ENCODE assay signal across 17 cellular contexts in genomic region chr2:95057535-95058453, GRCh38. TPM values are rescaled to one million over a fixed set of nuclear protein-coding genes. Genes with fewer than 3 reads are reported as not detected.
DNase-seq lines count a peak whose midpoint lies in the region; ATAC-seq lines count a peak whose summit lies in the region.
"Had no signal": no experiment of that assay in that cellular context is flagged by ENCODE, and none has a peak within 500 bp of the region (broad histone marks: within the 10 kb centered on the region; RNA-seq: fewer than 3 reads in every experiment).

No MANE protein-coding gene starts in this region.

- peaks cover 4% of the 10 kb centered on the region for H3K36me3 ChIP-seq in CD4-positive, CD25-positive, alpha-beta regulatory T cell (ENCODE audit: control insufficient read depth, insufficient read depth, low read length)
- H3K36me3 ChIP-seq: ascending aorta, heart left ventricle had no signal

- H3K9me3 ChIP-seq in CD4-positive, CD25-positive, alpha-beta regulatory T cell (ENCODE audit: control insufficient read depth in 2 of 2, low read length in 2 of 2) = no peaks in the 10 kb centered on the region
- H3K9me3 ChIP-seq: ascending aorta, heart left ventricle had no signal

- no peak overlapping the region for H3K4me3 ChIP-seq in CD4-positive, CD25-positive, alpha-beta regulatory T cell (ENCODE audit: low read depth, low read length)
- H3K4me3 ChIP-seq: ascending aorta, heart left ventricle had no signal

- peaks cover 5% of the 10 kb centered on the region for H3K36me3 Mint-ChIP-seq in CD4-positive, CD25-positive, alpha-beta regulatory T cell
- peaks cover 15% of the 10 kb centered on the region for H3K36me3 Mint-ChIP-seq in T-helper 2 cell treated with Interferon-gamma antibody and Interleukin-4, amounts not matched to agents 5 μg/mL and 100 μg/mL, for 36 hours (ENCODE audit: low read depth)
- H3K36me3 Mint-ChIP-seq: stimulated activated naive B cell treated with anti-CD40 and anti-IgM and Interleukin-4, amounts not matched to agents 10 μg/mL and 1 μg/mL and 100 μg/mL, for 72 hours had no signal

- H3K27me3 ChIP-seq in CD4-positive, CD25-positive, alpha-beta regulatory T cell (ENCODE audit: control insufficient read depth, insufficient read depth, low read length) = no peaks in the 10 kb centered on the region
- H3K27me3 ChIP-seq: ascending aorta had no signal

- DNase-seq in CD4-positive, CD25-positive, alpha-beta regulatory T cell = no peak
- DNase-seq in RPMI7951 (ENCODE audit: low read depth) (peak; percentile 42), glomerular visceral epithelial cell (ENCODE audit: extremely low spot score) (peak; percentile 11), posterior vena cava (ENCODE audit: low spot score) (peak; percentile 35), NCI-H1417 (lab: John Stamatoyannopoulos, UW) (no peak), DMS114 treated with DMSO at 0.1 percent for 48 hours (lab: John Stamatoyannopoulos, UW; ENCODE audit: unreplicated experiment) (no peak)
- no peak for DNase-seq in T-helper 2 cell treated with Interferon-gamma antibody and Interleukin-4, amounts not matched to agents 5 μg/mL and 100 μg/mL, for 36 hours (ENCODE audit: low spot score)
- DNase-seq: effector memory CD4-positive, alpha-beta T cell; heart left ventricle; NCI-H146; NCI-H748 treated with DMSO at 0.1 percent for 48 hours; stimulated activated CD4-positive, alpha-beta T cell treated with anti-CD3 and anti-CD28 coated beads, Interleukin-1b, Interleukin-23, amount 100 ng/mL, for 48 hours; stimulated activated naive B cell treated with anti-CD40 and anti-IgM and Interleukin-4, amounts not matched to agents 10 μg/mL and 1 μg/mL and 100 μg/mL, for 72 hours had no signal

- no peak for ATAC-seq in CD4-positive, CD25-positive, alpha-beta regulatory T cell (ENCODE audit: low read depth in 2 of 2)
- ATAC-seq: heart left ventricle; stimulated activated naive B cell treated with anti-CD40 and anti-IgM and Interleukin-4, amounts not matched to agents 10 μg/mL and 1 μg/mL and 100 μg/mL, for 72 hours had no signal

- H3K9me3 Mint-ChIP-seq in CD4-positive, CD25-positive, alpha-beta regulatory T cell = no peaks in the 10 kb centered on the region
- H3K9me3 Mint-ChIP-seq in T-helper 2 cell treated with Interferon-gamma antibody and Interleukin-4, amounts not matched to agents 5 μg/mL and 100 μg/mL, for 36 hours = no peaks in the 10 kb centered on the region
- H3K9me3 Mint-ChIP-seq: stimulated activated naive B cell treated with anti-CD40 and anti-IgM and Interleukin-4, amounts not matched to agents 10 μg/mL and 1 μg/mL and 100 μg/mL, for 72 hours had no signal

- H3K4me3 Mint-ChIP-seq in CD4-positive, CD25-positive, alpha-beta regulatory T cell = peak overlapping the region in 2 of 4 donors; percentile 25 to 29
- H3K4me3 Mint-ChIP-seq in T-helper 2 cell treated with Interferon-gamma antibody and Interleukin-4, amounts not matched to agents 5 μg/mL and 100 μg/mL, for 36 hours = no peak overlapping the region
- H3K4me3 Mint-ChIP-seq: stimulated activated naive B cell treated with anti-CD40 and anti-IgM and Interleukin-4, amounts not matched to agents 10 μg/mL and 1 μg/mL and 100 μg/mL, for 72 hours had no signal

- peak overlapping the region in 2 of 3 donors; percentile 64 to 81 for H3K27ac Mint-ChIP-seq in CD4-positive, CD25-positive, alpha-beta regulatory T cell
- H3K27ac Mint-ChIP-seq in T-helper 2 cell treated with Interferon-gamma antibody and Interleukin-4, amounts not matched to agents 5 μg/mL and 100 μg/mL, for 36 hours = no peak overlapping the region
- H3K27ac Mint-ChIP-seq: progenitor cell of endocrine pancreas; stimulated activated naive B cell treated with anti-CD40 and anti-IgM and Interleukin-4, amounts not matched to agents 10 μg/mL and 1 μg/mL and 100 μg/mL, for 72 hours had no signal

- no peaks in the 10 kb centered on the region for H3K27me3 Mint-ChIP-seq in CD4-positive, CD25-positive, alpha-beta regulatory T cell
- no peaks in the 10 kb centered on the region for H3K27me3 Mint-ChIP-seq in T-helper 2 cell treated with Interferon-gamma antibody and Interleukin-4, amounts not matched to agents 5 μg/mL and 100 μg/mL, for 36 hours (ENCODE audit: low read depth)

- intact Hi-C loops in posterior vena cava (cut with DNase I) = loop anchor here in 1 of 2 donors (2.0 kb wide), 1 partner anchor 63 kb away; the partner anchor contains the start of gene MRPS5

- H3K4me1 Mint-ChIP-seq in CD4-positive, CD25-positive, alpha-beta regulatory T cell = peaks cover 11 to 74% (median 33%) of the 10 kb centered on the region in 4 donors
- peaks cover 39% of the 10 kb centered on the region for H3K4me1 Mint-ChIP-seq in T-helper 2 cell treated with Interferon-gamma antibody and Interleukin-4, amounts not matched to agents 5 μg/mL and 100 μg/mL, for 36 hours (ENCODE audit: low read depth)

- H3K27ac ChIP-seq in CD4-positive, CD25-positive, alpha-beta regulatory T cell (ENCODE audit: insufficient read depth, low read length, poor library complexity, severe bottlenecking) = no peak overlapping the region
- H3K27ac ChIP-seq: ascending aorta, C4-2B had no signal

- H3K4me1 ChIP-seq in CD4-positive, CD25-positive, alpha-beta regulatory T cell (ENCODE audit: control insufficient read depth, insufficient read depth, low read length, poor library complexity, severe bottlenecking) = peaks cover 51% of the 10 kb centered on the region
- H3K4me1 ChIP-seq: ascending aorta, heart left ventricle had no signal

RNA-seq across cellular contexts. Expression of gene MAL, which starts 32.3 kb away (rescaled TPM):
- 130 TPM for total RNA-seq in CD4-positive, CD25-positive, alpha-beta regulatory T cell
- polyA plus RNA-seq in CD4-positive, CD25-positive, alpha-beta regulatory T cell = 100 to 1,000 TPM; 173 to 263 (median 213) TPM
- not detected in 2 replicates for total RNA-seq in RPMI7951 (2014; rRNA removed; shearing (Covaris generic))
- total RNA-seq in posterior vena cava = 1 to 10 TPM; 1.0 to 1.6 TPM
- total RNA-seq: ascending aorta, lung microvascular endothelial cell, progenitor cell of endocrine pancreas had no signal

Comparison
In these comparisons a context has a peak if more than half of its experiments do, and no peak if none do; other contexts are left out.
1. DNase-seq: peak in RPMI7951 (single experiment), glomerular visceral epithelial cell (single experiment) and posterior vena cava (single experiment); none in CD4-positive, CD25-positive, alpha-beta regulatory T cell (0 of 3), NCI-H1417 (0 of 3), T-helper 2 cell treated with Interferon-gamma antibody and Interleukin-4, amounts not matched to agents 5 μg/mL and 100 μg/mL, for 36 hours (single experiment) and DMS114 treated with DMSO at 0.1 percent for 48 hours (single experiment).
2. RNA of gene MAL, which starts 32.3 kb away (total RNA-seq): 130 TPM in CD4-positive, CD25-positive, alpha-beta regulatory T cell (single experiment); 1.0 to 1.6 TPM in posterior vena cava and not detected in RPMI7951; every median in the first group is over 10 times any median in the second.